ENCODE assay signal across 9 cellular contexts in the genomic region with DNA sequence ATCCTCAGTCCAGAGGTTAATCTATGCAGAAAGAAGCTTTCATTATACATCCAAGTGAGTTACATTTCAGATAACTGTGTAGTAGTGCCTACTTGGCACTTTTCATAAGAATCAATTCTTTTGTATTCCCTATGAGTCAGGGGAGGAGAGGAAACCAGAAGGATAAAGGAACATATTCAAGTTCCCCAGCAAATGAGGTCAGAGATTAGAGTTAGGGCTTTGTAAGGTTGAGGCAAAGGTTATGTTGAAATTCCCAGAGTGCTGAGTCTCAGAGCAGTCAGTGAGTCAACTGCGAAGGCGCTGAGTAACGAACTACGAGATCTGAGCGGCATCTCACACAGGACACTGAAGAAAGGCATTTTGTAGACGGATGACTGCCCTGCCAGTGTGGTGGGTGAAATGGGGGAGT. TPM values are rescaled to one million over a fixed set of nuclear protein-coding genes. Genes with fewer than 3 reads are reported as not detected.
A peak's percentile ranks its signal among the peaks of the same experiment; 100 is the strongest.
DNase-seq lines count a peak whose midpoint lies in the region; ATAC-seq and TF ChIP-seq lines count a peak whose summit lies in the region.
"Had no signal": no experiment of that assay in that cellular context is flagged by ENCODE, and none has a peak within 500 bp of the region (broad histone marks: within the 10 kb centered on the region; RNA-seq: fewer than 3 reads in every experiment).

No MANE protein-coding gene starts in this region.

- H3K27me3 Mint-ChIP-seq in activated CD4-positive, alpha-beta T cell treated with anti-CD3 and anti-CD28 coated beads, Interleukin-2, amount 10 ng/mL, durations not matched to agents 24 days and 14 days, result peaks cover 15% of the 10 kb centered on the region

- no peaks in the 10 kb centered on the region for H3K36me3 Mint-ChIP-seq in activated CD4-positive, alpha-beta T cell treated with anti-CD3 and anti-CD28 coated beads, Interleukin-2, amount 10 ng/mL, durations not matched to agents 24 days and 14 days (ENCODE audit: low read depth)
- H3K36me3 Mint-ChIP-seq: stimulated activated effector memory CD8-positive, alpha-beta T cell treated with anti-CD3 and anti-CD28 coated beads, Interleukin-12 subunit alpha, Interleukin-12 subunit beta, amount 100 ng/mL, for 72 hours had no signal

- no peak overlapping the region for H3K27ac Mint-ChIP-seq in activated CD4-positive, alpha-beta T cell treated with anti-CD3 and anti-CD28 coated beads, Interleukin-2, amount 10 ng/mL, durations not matched to agents 24 days and 14 days
- H3K27ac Mint-ChIP-seq: stimulated activated effector memory CD8-positive, alpha-beta T cell treated with anti-CD3 and anti-CD28 coated beads, Interleukin-12 subunit alpha, Interleukin-12 subunit beta, amount 100 ng/mL, for 72 hours had no signal

- peaks cover 10% of the 10 kb centered on the region for H3K9me3 Mint-ChIP-seq in activated CD4-positive, alpha-beta T cell treated with anti-CD3 and anti-CD28 coated beads, Interleukin-2, amount 10 ng/mL, durations not matched to agents 24 days and 14 days
- H3K9me3 Mint-ChIP-seq: stimulated activated effector memory CD8-positive, alpha-beta T cell treated with anti-CD3 and anti-CD28 coated beads, Interleukin-12 subunit alpha, Interleukin-12 subunit beta, amount 100 ng/mL, for 72 hours had no signal

- POLR2A ChIA-PET in RWPE1 (lab: Yijun Ruan, JAX; ENCODE audit: low non-redundant PET), result no interaction called here

- H3K4me1 Mint-ChIP-seq in activated CD4-positive, alpha-beta T cell treated with anti-CD3 and anti-CD28 coated beads, Interleukin-2, amount 10 ng/mL, durations not matched to agents 24 days and 14 days, result no peaks in the 10 kb centered on the region

- CTCF ChIA-PET in RWPE1 (lab: Yijun Ruan, JAX), result no interaction called here

- DNase-seq in ELR (ENCODE audit: low read depth), result peak; percentile 83
- peak; percentile 38 for DNase-seq in RWPE1 (ENCODE audit: low spot score)
- peak; percentile 85 for DNase-seq in fibroblast of pulmonary artery (ENCODE audit: low read depth)
- DNase-seq in omental fat pad (ENCODE audit: low spot score), result no peak
- no peak for DNase-seq in activated CD4-positive, alpha-beta T cell treated with anti-CD3 and anti-CD28 coated beads, Interleukin-2, amount 10 ng/mL, durations not matched to agents 24 days and 14 days
- DNase-seq in COLO668 (lab: John Stamatoyannopoulos, UW; ENCODE audit: unreplicated experiment), result no peak
- DNase-seq in NCI-H146 treated with DMSO at 0.1 percent for 48 hours (lab: John Stamatoyannopoulos, UW; ENCODE audit: unreplicated experiment), result no peak

- TF ChIP-seq CTCF in RWPE1 (conservative IDR thresholded peaks at IDR 0.05; ENCODE audit: low read depth) (no peak), fibroblast of pulmonary artery (IDR thresholded peaks at IDR 0.05; ENCODE audit: low read length, missing control alignments) (no peak), omental fat pad (IDR thresholded peaks at IDR 0.05) (no peak)

- intact Hi-C loops in activated CD4-positive, alpha-beta T cell treated with anti-CD3 and anti-CD28 coated beads, Interleukin-2, amount 10 ng/mL, durations not matched to agents 24 days and 14 days (cut with micrococcal nuclease), result loop anchor here (10.0 kb wide), 1 partner anchor 59 kb away; no protein-coding TSS in a partner anchor

- peak overlapping the region; percentile 34; the same call in 1 of the 2 replicates for H3K27ac ChIP-seq in RWPE1

- H3K4me3 Mint-ChIP-seq in activated CD4-positive, alpha-beta T cell treated with anti-CD3 and anti-CD28 coated beads, Interleukin-2, amount 10 ng/mL, durations not matched to agents 24 days and 14 days, result no peak overlapping the region
- H3K4me3 Mint-ChIP-seq: stimulated activated effector memory CD8-positive, alpha-beta T cell treated with anti-CD3 and anti-CD28 coated beads, Interleukin-12 subunit alpha, Interleukin-12 subunit beta, amount 100 ng/mL, for 72 hours had no signal

- no peak overlapping the region for H3K4me3 ChIP-seq in fibroblast of pulmonary artery (replicated peaks; ENCODE audit: low read depth, low read length)

- ATAC-seq in omental fat pad (ENCODE audit: low FRiP score) (peak; percentile 69), GM19467 (IDR thresholded peaks at IDR 0.05; ENCODE audit: unreplicated experiment) (no peak)
- ATAC-seq: stimulated activated effector memory CD8-positive, alpha-beta T cell treated with anti-CD3 and anti-CD28 coated beads, Interleukin-12 subunit alpha, Interleukin-12 subunit beta, amount 100 ng/mL, for 72 hours had no signal

RNA-seq across cellular contexts. Expression of a gene that starts 25.1 kb away (rescaled TPM):
- total RNA-seq in omental fat pad, result 10 to 100 TPM; 35.7 to 75.4 (median 43.2) TPM
- total RNA-seq in activated CD4-positive, alpha-beta T cell treated with anti-CD3 and anti-CD28 coated beads, Interleukin-2, amount 10 ng/mL, durations not matched to agents 24 days and 14 days, result 141 and 143 TPM in 2 replicates

RNA-seq across cellular contexts. Expression of a gene that starts 34.1 kb away (rescaled TPM):
- 1 to 10 TPM; 1.1 to 3.5 (median 2.3) TPM for total RNA-seq in omental fat pad
- total RNA-seq in activated CD4-positive, alpha-beta T cell treated with anti-CD3 and anti-CD28 coated beads, Interleukin-2, amount 10 ng/mL, durations not matched to agents 24 days and 14 days, result not detected in 2 replicates

Comparison
In these comparisons a context has a peak if more than half of its experiments do, and no peak if none do; other contexts are left out.
1. DNase-seq: peak in ELR (single experiment), RWPE1 (single experiment) and fibroblast of pulmonary artery (single experiment); none in omental fat pad (single experiment), activated CD4-positive, alpha-beta T cell treated with anti-CD3 and anti-CD28 coated beads, Interleukin-2, amount 10 ng/mL, durations not matched to agents 24 days and 14 days (single experiment), COLO668 (single experiment) and NCI-H146 treated with DMSO at 0.1 percent for 48 hours (single experiment).